In the genomic region with DNA sequence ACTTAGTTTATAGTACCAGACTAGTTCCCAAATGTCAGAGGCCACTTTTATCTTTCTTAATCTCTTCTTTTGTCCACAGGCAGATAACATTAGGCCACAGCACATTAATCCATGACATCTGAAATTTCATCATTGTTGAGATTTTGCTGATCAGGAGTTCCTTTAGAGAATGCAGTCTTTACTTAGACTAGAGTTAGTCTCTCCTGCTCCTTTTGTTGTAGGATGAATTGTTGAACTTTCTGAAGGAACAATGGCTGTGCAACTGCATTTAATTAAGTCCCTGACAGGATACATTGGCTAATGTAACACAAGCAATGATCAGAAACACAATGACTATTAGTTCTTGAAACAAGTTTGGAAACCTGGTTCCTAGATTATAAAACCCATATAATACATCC, we compare ENCODE assay signal across 33 cellular contexts.
"Had no signal": no experiment of that assay in that cellular context is flagged by ENCODE, and none has a peak within 500 bp of the region (broad histone marks: within the 10 kb centered on the region; RNA-seq: fewer than 3 reads in every experiment).

No MANE protein-coding gene starts in this region.

- FAIRE-seq: urothelium cell line had no signal

- H3K4me3 ChIP-seq: ovary, psoas muscle, right lobe of liver, skin epidermis, smooth muscle cell, spleen, suprapubic skin, testis, tibial artery, transverse colon, upper lobe of right lung, vagina had no signal

- H3K4me3 Mint-ChIP-seq: naive thymus-derived CD4-positive, alpha-beta T cell; natural killer cell; nephron; stimulated activated memory B cell treated with anti-CD40 and anti-IgM and Interleukin-4, amounts not matched to agents 10 μg/mL and 1 μg/mL and 100 μg/mL, for 72 hours; stimulated activated naive CD8-positive, alpha-beta T cell treated with anti-CD3 and anti-CD28 coated beads, Interleukin-15, amount 100 ng/mL, for 72 hours; type B pancreatic cell had no signal

- H3K9me3 Mint-ChIP-seq: nephron, type B pancreatic cell had no signal

- H3K9me3 ChIP-seq: ovary, psoas muscle, right lobe of liver, suprapubic skin, testis, tibial artery, transverse colon, upper lobe of right lung, vagina had no signal

- H3K27me3 ChIP-seq: right lobe of liver, spleen, suprapubic skin, testis, tibial artery, transverse colon, upper lobe of right lung, vagina had no signal

- H3K27me3 Mint-ChIP-seq: naive thymus-derived CD4-positive, alpha-beta T cell; progenitor cell of endocrine pancreas; stimulated activated memory B cell treated with anti-CD40 and anti-IgM and Interleukin-4, amounts not matched to agents 10 μg/mL and 1 μg/mL and 100 μg/mL, for 72 hours; stimulated activated naive CD8-positive, alpha-beta T cell treated with anti-CD3 and anti-CD28 coated beads, Interleukin-15, amount 100 ng/mL, for 72 hours; type B pancreatic cell had no signal

- H3K36me3 Mint-ChIP-seq: naive thymus-derived CD4-positive, alpha-beta T cell; natural killer cell; stimulated activated memory B cell treated with anti-CD40 and anti-IgM and Interleukin-4, amounts not matched to agents 10 μg/mL and 1 μg/mL and 100 μg/mL, for 72 hours; type B pancreatic cell had no signal

- H3K4me1 Mint-ChIP-seq: naive thymus-derived CD4-positive, alpha-beta T cell; natural killer cell; stimulated activated memory B cell treated with anti-CD40 and anti-IgM and Interleukin-4, amounts not matched to agents 10 μg/mL and 1 μg/mL and 100 μg/mL, for 72 hours; stimulated activated naive CD8-positive, alpha-beta T cell treated with anti-CD3 and anti-CD28 coated beads, Interleukin-15, amount 100 ng/mL, for 72 hours had no signal

- H3K79me2 ChIP-seq: parathyroid adenoma had no signal

- H3K36me3 ChIP-seq: ovary, right lobe of liver, spleen, suprapubic skin, tibial artery, transverse colon, upper lobe of right lung, vagina had no signal

- H2AFZ ChIP-seq: parathyroid adenoma had no signal

- H3K9ac ChIP-seq: parathyroid adenoma had no signal

- H3K27ac ChIP-seq: ovary, parathyroid adenoma, psoas muscle, right lobe of liver, skin epidermis, spleen, suprapubic skin, testis, tibial artery, transverse colon, upper lobe of right lung, vagina had no signal

- DNase-seq: naive thymus-derived CD4-positive, alpha-beta T cell; natural killer cell; occipital lobe; ovary; posterior cingulate gyrus; psoas muscle; retina; right cardiac atrium; right lobe of liver; spleen; stimulated activated CD4-positive, alpha-beta T cell treated with anti-CD3 and anti-CD28 coated beads, Interleukin-12 subunit alpha, Interleukin-12 subunit beta, amount 100 ng/mL, for 4 hours; stimulated activated CD4-positive, alpha-beta T cell treated with anti-CD3 and anti-CD28 coated beads, Interleukin-1b, Interleukin-23, amount 100 ng/mL, for 48 hours; stimulated activated CD4-positive, alpha-beta T cell treated with anti-CD3 and anti-CD28 coated beads, Interleukin-4, amount 100 ng/mL, for 1 hour; stimulated activated CD4-positive, alpha-beta T cell treated with anti-CD3 and anti-CD28 coated beads, Interleukin-4, amount 100 ng/mL, for 4 hours; stimulated activated CD8-positive, alpha-beta memory T cell treated with anti-CD3 and anti-CD28 coated beads, Interleukin-4, amount 100 ng/mL, for 48 hours; stimulated activated naive CD4-positive, alpha-beta T cell; stimulated activated naive CD8-positive, alpha-beta T cell treated with anti-CD3 and anti-CD28 coated beads, Interleukin-15, amount 100 ng/mL, for 72 hours; stimulated activated naive CD8-positive, alpha-beta T cell treated with anti-CD3 and anti-CD28 coated beads, Interleukin-15, Interleukin-2, amounts not matched to agents 100 U/mL and 50 U/mL, for 24 hours; substantia nigra; testis; tibial artery; transverse colon; upper lobe of right lung had no signal

- H3K27ac Mint-ChIP-seq: naive thymus-derived CD4-positive, alpha-beta T cell; natural killer cell; nephron; progenitor cell of endocrine pancreas; stimulated activated memory B cell treated with anti-CD40 and anti-IgM and Interleukin-4, amounts not matched to agents 10 μg/mL and 1 μg/mL and 100 μg/mL, for 72 hours; stimulated activated naive CD8-positive, alpha-beta T cell treated with anti-CD3 and anti-CD28 coated beads, Interleukin-15, amount 100 ng/mL, for 72 hours; type B pancreatic cell had no signal

- H3K4me1 ChIP-seq: parathyroid adenoma, psoas muscle, right lobe of liver, spleen, suprapubic skin, testis, transverse colon, upper lobe of right lung, vagina had no signal
